ENCODE assay signal across 27 cellular contexts in genomic region chr5:85590764-85591163, GRCh38.
"Had no signal": no experiment of that assay in that cellular context is flagged by ENCODE, and none has a peak within 500 bp of the region (broad histone marks: within the 10 kb centered on the region; RNA-seq: fewer than 3 reads in every experiment).

No MANE protein-coding gene starts in this region.

- H3K27me3 ChIP-seq: ascending aorta, breast epithelium, esophagus muscularis mucosa, gastroesophageal sphincter had no signal

- H3K27ac ChIP-seq: ascending aorta, breast epithelium, esophagus muscularis mucosa, gastroesophageal sphincter had no signal

- H3K4me3 ChIP-seq: ascending aorta, breast epithelium, esophagus muscularis mucosa, gastroesophageal sphincter had no signal

- DNase-seq: activated CD4-positive, alpha-beta memory T cell treated with anti-CD3 and anti-CD28 coated beads for 36 hours; activated CD4-positive, alpha-beta T cell treated with anti-CD3 and anti-CD28 coated beads for 36 hours; activated CD4-positive, alpha-beta T cell treated with anti-CD3 and anti-CD28 coated beads, Interleukin-2, amount 10 ng/mL, durations not matched to agents 24 days and 14 days; activated CD4-positive, CD25-positive, alpha-beta regulatory T cell; activated CD4-positive, CD25-positive, alpha-beta regulatory T cell treated with anti-CD3 and anti-CD28 coated beads, Interleukin-2, amount 50 U/mL, for 72 hours; activated CD8-positive, alpha-beta memory T cell treated with anti-CD3 and anti-CD28 coated beads, Interleukin-2, amount 10 ng/mL, durations not matched to agents 7 days and 5 days; activated CD8-positive, alpha-beta memory T cell treated with anti-CD3 and anti-CD28 coated beads, Interleukin-2, amount 50 U/mL, for 4 hours; activated CD8-positive, alpha-beta T cell treated with anti-CD3 and anti-CD28 coated beads, Interleukin-2, amount 10 ng/mL, durations not matched to agents 7 days and 5 days; activated effector memory CD4-positive, alpha-beta T cell treated with anti-CD3 and anti-CD28 coated beads, Interleukin-2, amount 50 U/mL, for 16 hours; activated naive CD4-positive, alpha-beta T cell treated with anti-CD3 and anti-CD28 coated beads for 36 hours; activated naive CD8-positive, alpha-beta T cell treated with anti-CD3 and anti-CD28 coated beads for 36 hours; activated naive CD8-positive, alpha-beta T cell treated with anti-CD3 and anti-CD28 coated beads, Interleukin-2, amount 50 U/mL, for 24 hours; activated T-cell treated with anti-CD3 and anti-CD28 coated beads, Interleukin-2, amount 50 U/mL, for 1 hour; activated T-cell treated with anti-CD3 and anti-CD28 coated beads, Interleukin-2, amount 50 U/mL, for 48 hours; caudate nucleus; cortex of kidney; dermis blood vessel endothelial cell; effector CD4-positive, alpha-beta T cell; effector memory CD8-positive, alpha-beta T cell; erythroblast; foreskin melanocyte; head of caudate nucleus; T-helper 2 cell had no signal

- H3K9me3 ChIP-seq: ascending aorta, breast epithelium had no signal

- ATAC-seq: activated CD4-positive, alpha-beta T cell treated with anti-CD3 and anti-CD28 coated beads for 36 hours; activated CD8-positive, alpha-beta memory T cell treated with anti-CD3 and anti-CD28 coated beads, Interleukin-2, amount 10 ng/mL, durations not matched to agents 7 days and 5 days; activated CD8-positive, alpha-beta T cell treated with anti-CD3 and anti-CD28 coated beads, Interleukin-2, amount 10 ng/mL, durations not matched to agents 7 days and 5 days; activated naive CD8-positive, alpha-beta T cell treated with anti-CD3 and anti-CD28 coated beads, Interleukin-2, amount 50 U/mL, for 24 hours; effector memory CD8-positive, alpha-beta T cell; gastroesophageal sphincter had no signal

- H3K4me1 ChIP-seq: ascending aorta, breast epithelium, gastroesophageal sphincter had no signal

- H3K36me3 ChIP-seq: ascending aorta, breast epithelium, esophagus muscularis mucosa, gastroesophageal sphincter had no signal
